ENCODE assay signal across 8 cellular contexts in genomic region chr3:49786357-49787181, GRCh38. TPM values are rescaled to one million over a fixed set of nuclear protein-coding genes. Genes with fewer than 3 reads are reported as not detected.
A peak's percentile ranks its signal among the peaks of the same experiment; 100 is the strongest.
DNase-seq lines count a peak whose midpoint lies in the region; ATAC-seq and TF ChIP-seq lines count a peak whose summit lies in the region.

TSS of gene IP6K1 (minus strand) at chr3:49786542. CDS start at chr3:49748040, 38,502 bp downstream.

- intact Hi-C loops in activated CD4-positive, alpha-beta T cell treated with anti-CD3 and anti-CD28 coated beads, Interleukin-2, amount 10 ng/mL, durations not matched to agents 24 days and 14 days (cut with micrococcal nuclease): loop anchor here (1.0 to 5.0 kb wide), 5 partner anchors 16 to 451 kb away; partner anchors contain the start of genes APEH, DAG1, GNAI2 and MON1A
- intact Hi-C loops in colonic mucosa (cut with DNase I): no loop called here

- H3K36me3 Mint-ChIP-seq in activated CD4-positive, alpha-beta T cell treated with anti-CD3 and anti-CD28 coated beads, Interleukin-2, amount 10 ng/mL, durations not matched to agents 24 days and 14 days (ENCODE audit: low read depth): peaks cover 18% of the 10 kb centered on the region

- H3K4me3 ChIP-seq in BLaER1 (peak within 1 kb of the TSS; percentile 96), colonic mucosa (peak within 1 kb of the TSS; percentile 81)

- TF ChIP-seq CTCF in colonic mucosa (IDR thresholded peaks at IDR 0.05): no peak

- H3K9me3 Mint-ChIP-seq in activated CD4-positive, alpha-beta T cell treated with anti-CD3 and anti-CD28 coated beads, Interleukin-2, amount 10 ng/mL, durations not matched to agents 24 days and 14 days: no peaks in the 10 kb centered on the region

- peaks cover 27% of the 10 kb centered on the region for H3K36me3 ChIP-seq in BLaER1
- no peaks in the 10 kb centered on the region for H3K36me3 ChIP-seq in colonic mucosa

- peak within 1 kb of the TSS; percentile 93 for H3K4me3 Mint-ChIP-seq in activated CD4-positive, alpha-beta T cell treated with anti-CD3 and anti-CD28 coated beads, Interleukin-2, amount 10 ng/mL, durations not matched to agents 24 days and 14 days

- ATAC-seq in GM19324 (IDR thresholded peaks at IDR 0.05; ENCODE audit: low FRiP score, unreplicated experiment): peak; percentile 96
- ATAC-seq in HG03469 (IDR thresholded peaks at IDR 0.05; ENCODE audit: unreplicated experiment): peak; percentile 96

- H3K4me1 ChIP-seq in BLaER1: peaks cover 62% of the 10 kb centered on the region
- no peaks in the 10 kb centered on the region for H3K4me1 ChIP-seq in colonic mucosa

- H3K27ac ChIP-seq in BLaER1 (peak within 1 kb of the TSS; percentile 92), colonic mucosa (peak within 1 kb of the TSS; percentile 91), layer of hippocampus (ENCODE audit: low read depth, low read length) (peak within 1 kb of the TSS; percentile 93)

- H3K9me3 ChIP-seq in BLaER1: no peaks in the 10 kb centered on the region
- H3K9me3 ChIP-seq in colonic mucosa: no peaks in the 10 kb centered on the region

- H3K27ac Mint-ChIP-seq in activated CD4-positive, alpha-beta T cell treated with anti-CD3 and anti-CD28 coated beads, Interleukin-2, amount 10 ng/mL, durations not matched to agents 24 days and 14 days: peak within 1 kb of the TSS; percentile 94

- DNase-seq in NCI-H526 treated with DMSO at 0.1 percent for 48 hours (lab: John Stamatoyannopoulos, UW) (peak; percentile 98), colonic mucosa (peak; percentile 100)
- DNase-seq in activated CD4-positive, alpha-beta T cell treated with anti-CD3 and anti-CD28 coated beads, Interleukin-2, amount 10 ng/mL, durations not matched to agents 24 days and 14 days: peak; percentile 100
- peak; percentile 97 to 98 for DNase-seq in stimulated activated CD4-positive, alpha-beta T cell treated with anti-CD3 and anti-CD28 coated beads, Interleukin-1b, Interleukin-23, amount 100 ng/mL, for 4 hours (ENCODE audit: low read depth in 2 of 2)

- H3K9ac ChIP-seq in BLaER1 (peak within 1 kb of the TSS; percentile 92), colonic mucosa (ENCODE audit: low read depth in 2 of 2, low read length in 2 of 2) (peak within 1 kb of the TSS; percentile 85 to 89)

- H3K4me1 Mint-ChIP-seq in activated CD4-positive, alpha-beta T cell treated with anti-CD3 and anti-CD28 coated beads, Interleukin-2, amount 10 ng/mL, durations not matched to agents 24 days and 14 days: peaks cover 24% of the 10 kb centered on the region

- H3K27me3 ChIP-seq in BLaER1 (no peaks in the 10 kb centered on the region), colonic mucosa (no peaks in the 10 kb centered on the region), layer of hippocampus (ENCODE audit: control insufficient read depth, insufficient read depth, low read length) (no peaks in the 10 kb centered on the region)

- H3K4me2 ChIP-seq in BLaER1: peak within 1 kb of the TSS; percentile 99

- H3K27me3 Mint-ChIP-seq in activated CD4-positive, alpha-beta T cell treated with anti-CD3 and anti-CD28 coated beads, Interleukin-2, amount 10 ng/mL, durations not matched to agents 24 days and 14 days: peaks cover 5% of the 10 kb centered on the region

- peaks cover 31% of the 10 kb centered on the region; the same call in 1 of the 2 replicates for H4K20me1 ChIP-seq in BLaER1

RNA-seq across cellular contexts. Expression of gene IP6K1, which starts in this region (rescaled TPM):
- 39.6 and 42.2 TPM in 2 replicates for total RNA-seq in activated CD4-positive, alpha-beta T cell treated with anti-CD3 and anti-CD28 coated beads, Interleukin-2, amount 10 ng/mL, durations not matched to agents 24 days and 14 days
- total RNA-seq in colonic mucosa: 10 to 100 TPM; 26.8 to 33.7 TPM

Comparison
In these comparisons a context has a peak if more than half of its experiments do, and no peak if none do; other contexts are left out.
1. Peak in every context shown above with its lines: DNase-seq, ATAC-seq, H3K4me3 ChIP-seq and H3K27ac ChIP-seq.